1 cellular context compared by ENCODE assay signal in the genomic region with DNA sequence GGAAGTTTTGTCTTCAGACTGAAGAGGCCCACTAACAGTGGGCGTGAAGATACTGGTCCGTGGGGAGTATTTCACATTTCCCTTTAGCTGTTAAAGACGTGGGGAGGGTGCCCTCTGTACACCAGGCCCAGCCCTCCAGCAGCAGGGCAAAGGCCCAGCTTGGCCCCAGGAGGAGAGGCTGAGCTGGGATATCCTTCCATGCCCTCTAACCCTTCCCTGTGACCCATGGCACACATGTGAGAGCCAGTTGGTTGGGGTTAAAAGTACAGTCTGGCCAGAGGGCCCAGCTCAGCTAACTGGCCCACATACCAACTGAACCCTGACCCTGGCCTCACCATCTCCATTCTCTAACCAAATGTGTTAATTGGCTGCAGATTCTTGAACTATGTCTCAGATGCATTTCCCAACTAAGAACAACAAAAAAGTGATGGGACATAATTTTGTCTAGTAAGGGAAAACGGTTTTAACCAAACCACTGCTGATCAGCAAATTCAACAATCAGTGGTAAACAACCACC.
TF ChIP-seq lines count a peak whose summit lies in the region.

No MANE protein-coding gene starts in this region.

TF ChIP-seq in HepG2, 621 proteins besides CTCF, POLR2A, EP300 and RAD21 (continued from another document and continues in another):
- TF ChIP-seq, protein P1, sequence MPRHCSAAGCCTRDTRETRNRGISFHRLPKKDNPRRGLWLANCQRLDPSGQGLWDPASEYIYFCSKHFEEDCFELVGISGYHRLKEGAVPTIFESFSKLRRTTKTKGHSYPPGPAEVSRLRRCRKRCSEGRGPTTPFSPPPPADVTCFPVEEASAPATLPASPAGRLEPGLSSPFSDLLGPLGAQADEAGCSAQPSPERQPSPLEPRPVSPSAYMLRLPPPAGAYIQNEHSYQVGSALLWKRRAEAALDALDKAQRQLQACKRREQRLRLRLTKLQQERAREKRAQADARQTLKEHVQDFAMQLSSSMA (CRISPR knock-in tag; IDR thresholded peaks at IDR 0.05) = no peak
- TF ChIP-seq, protein P2, sequence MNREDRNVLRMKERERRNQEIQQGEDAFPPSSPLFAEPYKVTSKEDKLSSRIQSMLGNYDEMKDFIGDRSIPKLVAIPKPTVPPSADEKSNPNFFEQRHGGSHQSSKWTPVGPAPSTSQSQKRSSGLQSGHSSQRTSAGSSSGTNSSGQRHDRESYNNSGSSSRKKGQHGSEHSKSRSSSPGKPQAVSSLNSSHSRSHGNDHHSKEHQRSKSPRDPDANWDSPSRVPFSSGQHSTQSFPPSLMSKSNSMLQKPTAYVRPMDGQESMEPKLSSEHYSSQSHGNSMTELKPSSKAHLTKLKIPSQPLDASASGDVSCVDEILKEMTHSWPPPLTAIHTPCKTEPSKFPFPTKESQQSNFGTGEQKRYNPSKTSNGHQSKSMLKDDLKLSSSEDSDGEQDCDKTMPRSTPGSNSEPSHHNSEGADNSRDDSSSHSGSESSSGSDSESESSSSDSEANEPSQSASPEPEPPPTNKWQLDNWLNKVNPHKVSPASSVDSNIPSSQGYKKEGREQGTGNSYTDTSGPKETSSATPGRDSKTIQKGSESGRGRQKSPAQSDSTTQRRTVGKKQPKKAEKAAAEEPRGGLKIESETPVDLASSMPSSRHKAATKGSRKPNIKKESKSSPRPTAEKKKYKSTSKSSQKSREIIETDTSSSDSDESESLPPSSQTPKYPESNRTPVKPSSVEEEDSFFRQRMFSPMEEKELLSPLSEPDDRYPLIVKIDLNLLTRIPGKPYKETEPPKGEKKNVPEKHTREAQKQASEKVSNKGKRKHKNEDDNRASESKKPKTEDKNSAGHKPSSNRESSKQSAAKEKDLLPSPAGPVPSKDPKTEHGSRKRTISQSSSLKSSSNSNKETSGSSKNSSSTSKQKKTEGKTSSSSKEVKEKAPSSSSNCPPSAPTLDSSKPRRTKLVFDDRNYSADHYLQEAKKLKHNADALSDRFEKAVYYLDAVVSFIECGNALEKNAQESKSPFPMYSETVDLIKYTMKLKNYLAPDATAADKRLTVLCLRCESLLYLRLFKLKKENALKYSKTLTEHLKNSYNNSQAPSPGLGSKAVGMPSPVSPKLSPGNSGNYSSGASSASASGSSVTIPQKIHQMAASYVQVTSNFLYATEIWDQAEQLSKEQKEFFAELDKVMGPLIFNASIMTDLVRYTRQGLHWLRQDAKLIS (CRISPR knock-in tag; IDR thresholded peaks at IDR 0.05) = no peak
- no peak for TF ChIP-seq CBFB (CRISPR knock-in tag; IDR thresholded peaks at IDR 0.05)
- no peak for TF ChIP-seq SYNCRIP (IDR thresholded peaks at IDR 0.05; ENCODE audit: insufficient read depth, low read depth, low read length)
- TF ChIP-seq ZFP36L1 (CRISPR knock-in tag; IDR thresholded peaks at IDR 0.05) = no peak
- TF ChIP-seq SIX4 (CRISPR knock-in tag; IDR thresholded peaks at IDR 0.05) = no peak
- peak; percentile 92 for TF ChIP-seq PPARG (CRISPR knock-in tag; conservative IDR thresholded peaks at IDR 0.05)
- no peak for TF ChIP-seq ZNF749 (CRISPR knock-in tag; IDR thresholded peaks at IDR 0.05; ENCODE audit: borderline replicate concordance)
- TF ChIP-seq ADNP (CRISPR knock-in tag; IDR thresholded peaks at IDR 0.05) = no peak
- TF ChIP-seq ZNF589 (CRISPR knock-in tag; conservative IDR thresholded peaks at IDR 0.05) = no peak
- no peak for TF ChIP-seq HNRNPUL1 (IDR thresholded peaks at IDR 0.05; ENCODE audit: low read depth, low read length)
- TF ChIP-seq REL (CRISPR knock-in tag; conservative IDR thresholded peaks at IDR 0.05) = no peak
- no peak for TF ChIP-seq SMAD9 (CRISPR knock-in tag; IDR thresholded peaks at IDR 0.05)
- no peak for TF ChIP-seq ZNF296 (CRISPR knock-in tag; conservative IDR thresholded peaks at IDR 0.05)
- TF ChIP-seq MED1 (CRISPR knock-in tag; IDR thresholded peaks at IDR 0.05) = peak; percentile 37; the same call in 1 of the 2 replicates
- TF ChIP-seq, protein P3, sequence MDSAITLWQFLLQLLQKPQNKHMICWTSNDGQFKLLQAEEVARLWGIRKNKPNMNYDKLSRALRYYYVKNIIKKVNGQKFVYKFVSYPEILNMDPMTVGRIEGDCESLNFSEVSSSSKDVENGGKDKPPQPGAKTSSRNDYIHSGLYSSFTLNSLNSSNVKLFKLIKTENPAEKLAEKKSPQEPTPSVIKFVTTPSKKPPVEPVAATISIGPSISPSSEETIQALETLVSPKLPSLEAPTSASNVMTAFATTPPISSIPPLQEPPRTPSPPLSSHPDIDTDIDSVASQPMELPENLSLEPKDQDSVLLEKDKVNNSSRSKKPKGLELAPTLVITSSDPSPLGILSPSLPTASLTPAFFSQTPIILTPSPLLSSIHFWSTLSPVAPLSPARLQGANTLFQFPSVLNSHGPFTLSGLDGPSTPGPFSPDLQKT (CRISPR knock-in tag; IDR thresholded peaks at IDR 0.05; ENCODE audit: borderline replicate concordance) = no peak
- no peak for TF ChIP-seq MED8 (CRISPR knock-in tag; IDR thresholded peaks at IDR 0.05; ENCODE audit: insufficient replicate concordance)
- TF ChIP-seq AKAP8 (CRISPR knock-in tag; IDR thresholded peaks at IDR 0.05) = no peak
- TF ChIP-seq ZNF790 (CRISPR knock-in tag; IDR thresholded peaks at IDR 0.05; ENCODE audit: borderline replicate concordance) = no peak
- TF ChIP-seq ZNF713 (CRISPR knock-in tag; IDR thresholded peaks at IDR 0.05) = no peak
- TF ChIP-seq MEIS1 (CRISPR knock-in tag; IDR thresholded peaks at IDR 0.05; ENCODE audit: borderline replicate concordance) = no peak
- no peak for TF ChIP-seq ZNF335 (CRISPR knock-in tag; IDR thresholded peaks at IDR 0.05)
- no peak for TF ChIP-seq STAG1 (CRISPR knock-in tag; IDR thresholded peaks at IDR 0.05)
- TF ChIP-seq ATF7 (IDR thresholded peaks at IDR 0.05) = no peak
- no peak for TF ChIP-seq ATF7 (CRISPR knock-in tag; IDR thresholded peaks at IDR 0.05)
- TF ChIP-seq, protein P4, sequence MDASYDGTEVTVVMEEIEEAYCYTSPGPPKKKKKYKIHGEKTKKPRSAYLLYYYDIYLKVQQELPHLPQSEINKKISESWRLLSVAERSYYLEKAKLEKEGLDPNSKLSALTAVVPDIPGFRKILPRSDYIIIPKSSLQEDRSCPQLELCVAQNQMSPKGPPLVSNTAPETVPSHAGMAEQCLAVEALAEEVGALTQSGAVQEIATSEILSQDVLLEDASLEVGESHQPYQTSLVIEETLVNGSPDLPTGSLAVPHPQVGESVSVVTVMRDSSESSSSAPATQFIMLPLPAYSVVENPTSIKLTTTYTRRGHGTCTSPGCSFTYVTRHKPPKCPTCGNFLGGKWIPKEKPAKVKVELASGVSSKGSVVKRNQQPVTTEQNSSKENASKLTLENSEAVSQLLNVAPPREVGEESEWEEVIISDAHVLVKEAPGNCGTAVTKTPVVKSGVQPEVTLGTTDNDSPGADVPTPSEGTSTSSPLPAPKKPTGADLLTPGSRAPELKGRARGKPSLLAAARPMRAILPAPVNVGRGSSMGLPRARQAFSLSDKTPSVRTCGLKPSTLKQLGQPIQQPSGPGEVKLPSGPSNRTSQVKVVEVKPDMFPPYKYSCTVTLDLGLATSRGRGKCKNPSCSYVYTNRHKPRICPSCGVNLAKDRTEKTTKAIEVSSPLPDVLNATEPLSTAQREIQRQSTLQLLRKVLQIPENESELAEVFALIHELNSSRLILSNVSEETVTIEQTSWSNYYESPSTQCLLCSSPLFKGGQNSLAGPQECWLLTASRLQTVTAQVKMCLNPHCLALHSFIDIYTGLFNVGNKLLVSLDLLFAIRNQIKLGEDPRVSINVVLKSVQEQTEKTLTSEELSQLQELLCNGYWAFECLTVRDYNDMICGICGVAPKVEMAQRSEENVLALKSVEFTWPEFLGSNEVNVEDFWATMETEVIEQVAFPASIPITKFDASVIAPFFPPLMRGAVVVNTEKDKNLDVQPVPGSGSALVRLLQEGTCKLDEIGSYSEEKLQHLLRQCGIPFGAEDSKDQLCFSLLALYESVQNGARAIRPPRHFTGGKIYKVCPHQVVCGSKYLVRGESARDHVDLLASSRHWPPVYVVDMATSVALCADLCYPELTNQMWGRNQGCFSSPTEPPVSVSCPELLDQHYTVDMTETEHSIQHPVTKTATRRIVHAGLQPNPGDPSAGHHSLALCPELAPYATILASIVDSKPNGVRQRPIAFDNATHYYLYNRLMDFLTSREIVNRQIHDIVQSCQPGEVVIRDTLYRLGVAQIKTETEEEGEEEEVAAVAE (CRISPR knock-in tag; IDR thresholded peaks at IDR 0.05; ENCODE audit: borderline replicate concordance) = no peak
- TF ChIP-seq PHF20 (CRISPR knock-in tag; IDR thresholded peaks at IDR 0.05) = no peak
- TF ChIP-seq, protein P5, sequence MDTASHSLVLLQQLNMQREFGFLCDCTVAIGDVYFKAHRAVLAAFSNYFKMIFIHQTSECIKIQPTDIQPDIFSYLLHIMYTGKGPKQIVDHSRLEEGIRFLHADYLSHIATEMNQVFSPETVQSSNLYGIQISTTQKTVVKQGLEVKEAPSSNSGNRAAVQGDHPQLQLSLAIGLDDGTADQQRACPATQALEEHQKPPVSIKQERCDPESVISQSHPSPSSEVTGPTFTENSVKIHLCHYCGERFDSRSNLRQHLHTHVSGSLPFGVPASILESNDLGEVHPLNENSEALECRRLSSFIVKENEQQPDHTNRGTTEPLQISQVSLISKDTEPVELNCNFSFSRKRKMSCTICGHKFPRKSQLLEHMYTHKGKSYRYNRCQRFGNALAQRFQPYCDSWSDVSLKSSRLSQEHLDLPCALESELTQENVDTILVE (CRISPR knock-in tag; IDR thresholded peaks at IDR 0.05) = no peak
- TF ChIP-seq PAX8 (CRISPR knock-in tag; IDR thresholded peaks at IDR 0.05; ENCODE audit: borderline replicate concordance) = no peak
- TF ChIP-seq ELF4 (CRISPR knock-in tag; IDR thresholded peaks at IDR 0.05; ENCODE audit: borderline replicate concordance) = no peak
- TF ChIP-seq, protein P6, sequence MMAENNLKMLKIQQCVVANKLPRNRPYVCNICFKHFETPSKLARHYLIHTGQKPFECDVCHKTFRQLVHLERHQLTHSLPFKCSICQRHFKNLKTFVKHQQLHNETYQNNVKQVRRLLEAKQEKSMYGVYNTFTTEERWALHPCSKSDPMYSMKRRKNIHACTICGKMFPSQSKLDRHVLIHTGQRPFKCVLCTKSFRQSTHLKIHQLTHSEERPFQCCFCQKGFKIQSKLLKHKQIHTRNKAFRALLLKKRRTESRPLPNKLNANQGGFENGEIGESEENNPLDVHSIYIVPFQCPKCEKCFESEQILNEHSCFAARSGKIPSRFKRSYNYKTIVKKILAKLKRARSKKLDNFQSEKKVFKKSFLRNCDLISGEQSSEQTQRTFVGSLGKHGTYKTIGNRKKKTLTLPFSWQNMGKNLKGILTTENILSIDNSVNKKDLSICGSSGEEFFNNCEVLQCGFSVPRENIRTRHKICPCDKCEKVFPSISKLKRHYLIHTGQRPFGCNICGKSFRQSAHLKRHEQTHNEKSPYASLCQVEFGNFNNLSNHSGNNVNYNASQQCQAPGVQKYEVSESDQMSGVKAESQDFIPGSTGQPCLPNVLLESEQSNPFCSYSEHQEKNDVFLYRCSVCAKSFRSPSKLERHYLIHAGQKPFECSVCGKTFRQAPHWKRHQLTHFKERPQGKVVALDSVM (CRISPR knock-in tag; IDR thresholded peaks at IDR 0.05) = peak; percentile 24; the same call in 1 of the 2 replicates
- peak; percentile 64; the same call in 1 of the 2 replicates for TF ChIP-seq NR2C2 (CRISPR knock-in tag; IDR thresholded peaks at IDR 0.05; ENCODE audit: borderline replicate concordance)
- TF ChIP-seq ZNF549 (CRISPR knock-in tag; IDR thresholded peaks at IDR 0.05) = no peak
- no peak for TF ChIP-seq ASH2L (IDR thresholded peaks at IDR 0.05; ENCODE audit: insufficient read length, low read depth, low read length)
- TF ChIP-seq, protein P7, sequence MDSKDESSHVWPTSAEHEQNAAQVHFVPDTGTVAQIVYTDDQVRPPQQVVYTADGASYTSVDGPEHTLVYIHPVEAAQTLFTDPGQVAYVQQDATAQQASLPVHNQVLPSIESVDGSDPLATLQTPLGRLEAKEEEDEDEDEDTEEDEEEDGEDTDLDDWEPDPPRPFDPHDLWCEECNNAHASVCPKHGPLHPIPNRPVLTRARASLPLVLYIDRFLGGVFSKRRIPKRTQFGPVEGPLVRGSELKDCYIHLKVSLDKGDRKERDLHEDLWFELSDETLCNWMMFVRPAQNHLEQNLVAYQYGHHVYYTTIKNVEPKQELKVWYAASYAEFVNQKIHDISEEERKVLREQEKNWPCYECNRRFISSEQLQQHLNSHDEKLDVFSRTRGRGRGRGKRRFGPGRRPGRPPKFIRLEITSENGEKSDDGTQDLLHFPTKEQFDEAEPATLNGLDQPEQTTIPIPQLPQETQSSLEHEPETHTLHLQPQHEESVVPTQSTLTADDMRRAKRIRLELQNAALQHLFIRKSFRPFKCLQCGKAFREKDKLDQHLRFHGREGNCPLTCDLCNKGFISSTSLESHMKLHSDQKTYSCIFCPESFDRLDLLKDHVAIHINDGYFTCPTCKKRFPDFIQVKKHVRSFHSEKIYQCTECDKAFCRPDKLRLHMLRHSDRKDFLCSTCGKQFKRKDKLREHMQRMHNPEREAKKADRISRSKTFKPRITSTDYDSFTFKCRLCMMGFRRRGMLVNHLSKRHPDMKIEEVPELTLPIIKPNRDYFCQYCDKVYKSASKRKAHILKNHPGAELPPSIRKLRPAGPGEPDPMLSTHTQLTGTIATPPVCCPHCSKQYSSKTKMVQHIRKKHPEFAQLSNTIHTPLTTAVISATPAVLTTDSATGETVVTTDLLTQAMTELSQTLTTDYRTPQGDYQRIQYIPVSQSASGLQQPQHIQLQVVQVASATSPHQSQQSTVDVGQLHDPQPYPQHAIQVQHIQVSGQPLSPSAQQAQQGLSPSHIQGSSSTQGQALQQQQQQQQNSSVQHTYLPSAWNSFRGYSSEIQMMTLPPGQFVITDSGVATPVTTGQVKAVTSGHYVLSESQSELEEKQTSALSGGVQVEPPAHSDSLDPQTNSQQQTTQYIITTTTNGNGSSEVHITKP (CRISPR knock-in tag; IDR thresholded peaks at IDR 0.05; ENCODE audit: low read depth) = no peak
- TF ChIP-seq ZMYM4 (CRISPR knock-in tag; IDR thresholded peaks at IDR 0.05) = peak; percentile 57; the same call in 1 of the 2 replicates
- TF ChIP-seq ZNF101 (CRISPR knock-in tag; IDR thresholded peaks at IDR 0.05; ENCODE audit: borderline replicate concordance, low read depth) = no peak
- TF ChIP-seq, protein P8, sequence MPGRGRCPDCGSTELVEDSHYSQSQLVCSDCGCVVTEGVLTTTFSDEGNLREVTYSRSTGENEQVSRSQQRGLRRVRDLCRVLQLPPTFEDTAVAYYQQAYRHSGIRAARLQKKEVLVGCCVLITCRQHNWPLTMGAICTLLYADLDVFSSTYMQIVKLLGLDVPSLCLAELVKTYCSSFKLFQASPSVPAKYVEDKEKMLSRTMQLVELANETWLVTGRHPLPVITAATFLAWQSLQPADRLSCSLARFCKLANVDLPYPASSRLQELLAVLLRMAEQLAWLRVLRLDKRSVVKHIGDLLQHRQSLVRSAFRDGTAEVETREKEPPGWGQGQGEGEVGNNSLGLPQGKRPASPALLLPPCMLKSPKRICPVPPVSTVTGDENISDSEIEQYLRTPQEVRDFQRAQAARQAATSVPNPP (CRISPR knock-in tag; IDR thresholded peaks at IDR 0.05) = no peak
